Comparison of ENCODE assay signal across 8 cellular contexts in genomic region chr1:20786310-20787099, GRCh38. TPM values are rescaled to one million over a fixed set of nuclear protein-coding genes. Genes with fewer than 3 reads are reported as not detected.
DNase-seq lines count a peak whose midpoint lies in the region; ATAC-seq and TF ChIP-seq lines count a peak whose summit lies in the region.

No MANE protein-coding gene starts in this region.

- peak overlapping the region; percentile 97 for H3K27ac Mint-ChIP-seq in chondrocyte (ENCODE audit: unreplicated experiment)

- TF ChIP-seq CTCF in chondrocyte (IDR thresholded peaks at IDR 0.05), result no peak

- peak overlapping the region; percentile 99 for H3K4me3 Mint-ChIP-seq in chondrocyte (ENCODE audit: unreplicated experiment)

- H3K36me3 Mint-ChIP-seq in chondrocyte (ENCODE audit: low read depth), result no peaks in the 10 kb centered on the region

- TF ChIP-seq POLR2A in GM19193 (IDR thresholded peaks at IDR 0.05; ENCODE audit: extremely low read depth, insufficient read depth, insufficient read length), result peak; percentile 78

- peak; percentile 78 for ATAC-seq in HG03432 (IDR thresholded peaks at IDR 0.05; ENCODE audit: unreplicated experiment)

- H3K4me1 Mint-ChIP-seq in chondrocyte (ENCODE audit: low read depth), result peaks cover 35% of the 10 kb centered on the region

- H3K27me3 Mint-ChIP-seq in chondrocyte (ENCODE audit: low read depth), result no peaks in the 10 kb centered on the region

- no peaks in the 10 kb centered on the region for H3K9me3 Mint-ChIP-seq in chondrocyte (ENCODE audit: low read depth)

- DNase-seq in AML-193 (lab: John Stamatoyannopoulos, UW) (peak; percentile 83 to 88), NCI-H460 (ENCODE audit: extremely low read depth, low read depth) (peak; percentile 91), chondrocyte (ENCODE audit: low spot score) (peak; percentile 98), kidney glomerular epithelial cell (lab: John Stamatoyannopoulos, UW) (peak; percentile 87)
- peak; percentile 92 to 93 for DNase-seq in activated CD4-positive, alpha-beta T cell treated with anti-CD3 and anti-CD28 coated beads for 24 hours (ENCODE audit: low read depth in 2 of 2)
- peak; percentile 90 to 95 for DNase-seq in stimulated activated CD4-positive, alpha-beta T cell treated with anti-CD3 and anti-CD28 coated beads, Interleukin-15, amount 100 ng/mL, for 48 hours (ENCODE audit: low read depth in 2 of 2)

RNA-seq across cellular contexts. Expression of gene HP1BP3, which starts 0.6 kb away (rescaled TPM):
- 152 and 154 TPM in 2 replicates for total RNA-seq in NCI-H460 (2014; rRNA removed; shearing (Covaris generic))
- 233 and 350 TPM in 2 replicates for polyA plus RNA-seq in NCI-H460 (2014; cell fraction: nucleus; rRNA removed)
- 182 to 225 TPM (median 182 TPM) in 3 replicates for total RNA-seq in chondrocyte

RNA-seq across cellular contexts. Expression of gene SH2D5, which starts 54.0 kb away (rescaled TPM):
- 0.87 and 0.92 TPM in 2 replicates for total RNA-seq in NCI-H460 (2014; rRNA removed; shearing (Covaris generic))
- 1.8 and 2.9 TPM in 2 replicates for polyA plus RNA-seq in NCI-H460 (2014; cell fraction: nucleus; rRNA removed)
- total RNA-seq in chondrocyte, result 0.15 to 1.1 TPM (median 0.75 TPM) in 3 replicates

Comparison
In these comparisons a context has a peak if more than half of its experiments do, and no peak if none do; other contexts are left out.
1. Peak in every context shown above with its lines: DNase-seq and ATAC-seq.